In the genomic region with DNA sequence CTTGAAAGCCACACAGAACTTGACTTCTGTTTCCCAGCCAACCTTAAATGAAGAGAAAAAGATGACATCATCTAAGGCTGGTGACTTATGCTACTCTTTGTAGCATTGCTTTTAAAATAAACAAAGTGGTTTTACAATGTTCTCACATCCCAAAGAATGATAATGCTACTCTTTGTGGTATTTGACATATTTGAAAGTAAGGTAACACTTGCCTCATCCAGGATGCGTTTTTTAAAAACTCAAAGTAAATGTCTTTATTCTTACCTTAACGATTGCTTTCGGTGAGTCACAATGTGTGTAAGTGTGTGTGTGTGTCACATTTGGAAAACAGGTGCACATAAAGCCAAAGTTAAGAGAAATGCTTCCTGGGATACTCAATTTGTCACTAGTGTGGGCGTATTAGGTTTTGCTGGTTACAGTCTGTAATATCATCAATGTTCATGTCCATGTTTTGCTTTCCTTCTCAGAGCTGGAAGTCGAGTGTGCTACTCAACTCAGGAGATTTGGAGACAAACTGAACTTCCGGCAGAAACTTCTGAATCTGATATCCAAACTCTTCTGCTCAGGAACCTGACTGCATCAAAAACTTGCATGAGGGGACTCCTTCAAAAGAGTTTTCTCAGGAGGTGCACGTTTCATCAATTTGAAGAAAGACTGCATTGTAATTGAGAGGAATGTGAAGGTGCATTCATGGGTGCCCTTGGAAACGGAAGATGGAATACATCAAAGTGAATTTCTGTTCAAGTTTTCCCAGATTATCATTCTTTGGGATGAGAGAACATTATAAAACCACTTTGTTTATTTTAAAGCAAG, we compare ENCODE assay signal across 9 cellular contexts. TPM values are rescaled to one million over a fixed set of nuclear protein-coding genes. Genes with fewer than 3 reads are reported as not detected.
DNase-seq lines count a peak whose midpoint lies in the region; ATAC-seq, FAIRE-seq and TF ChIP-seq lines count a peak whose summit lies in the region.
"Had no signal": no experiment of that assay in that cellular context is flagged by ENCODE, and none has a peak within 500 bp of the region (broad histone marks: within the 10 kb centered on the region; RNA-seq: fewer than 3 reads in every experiment).

No MANE protein-coding gene starts in this region.

- intact Hi-C loops in Caco-2 (cut with micrococcal nuclease; ENCODE audit: unreplicated experiment): no loop called here

- whole genome bisulfite sequencing in H9 (ENCODE audit: extremely low coverage, insufficient read length, low lambda C conversion rate): no CpG with 5 or more reads among the region's 8 CpGs
- 81 to 87% methylated on average over 8 of the region's 8 CpGs for WGBS in upper lobe of left lung, 2 donors
- WGBS in small intestine, 3 donors: 60 to 65% (median 60%) methylated on average over 8 of the region's 8 CpGs

- peaks cover 18% of the 10 kb centered on the region; the same call in 1 of the 2 replicates for H3K79me2 ChIP-seq in H9 (ENCODE audit: insufficient read depth, low read length)

- DNase-seq in CD4-positive, CD25-positive, alpha-beta regulatory T cell: peak in 2 of 3 donors; percentile 25 to 50
- no peak for DNase-seq in H9
- no peak for DNase-seq in activated CD8-positive, alpha-beta T cell treated with anti-CD3 and anti-CD28 coated beads, Interleukin-2, amount 10 ng/mL, durations not matched to agents 7 days and 5 days
- no peak for DNase-seq in NCI-H82 treated with DMSO at 0.1 percent for 48 hours (lab: John Stamatoyannopoulos, UW; ENCODE audit: unreplicated experiment)
- no peak for DNase-seq in upper lobe of left lung
- no peak for DNase-seq in small intestine
- no peak for DNase-seq in Caco-2
- DNase-seq: NCI-H187 had no signal

- no peak overlapping the region for H2BK12ac ChIP-seq in H9 (ENCODE audit: insufficient read length, low read depth, low read length)

- no peak for FAIRE-seq in small intestine (lab: Jason Lieb, UNC)

- CTCF ChIA-PET in activated CD8-positive, alpha-beta T cell treated with anti-CD3 and anti-CD28 coated beads, Interleukin-2, amount 10 ng/mL, durations not matched to agents 7 days and 5 days (lab: Charles Lee): interaction anchor here (2.3 kb wide), 1 partner anchor 15 kb away, joined by 9 read pairs; no protein-coding TSS in a partner anchor
- CTCF ChIA-PET in Caco-2 (lab: Charles Lee): no interaction called here

- H4K20me1 ChIP-seq in H9 (ENCODE audit: control insufficient read depth, insufficient read depth, insufficient read length): no peaks in the 10 kb centered on the region

- H3K27me3 Mint-ChIP-seq in CD4-positive, CD25-positive, alpha-beta regulatory T cell: peaks cover 4% of the 10 kb centered on the region
- H3K27me3 Mint-ChIP-seq in H9 (ENCODE audit: low read depth) (no peaks in the 10 kb centered on the region), Caco-2 (ENCODE audit: insufficient read depth, unreplicated experiment) (no peaks in the 10 kb centered on the region)
- no peaks in the 10 kb centered on the region for H3K27me3 Mint-ChIP-seq in activated CD8-positive, alpha-beta T cell treated with anti-CD3 and anti-CD28 coated beads, Interleukin-2, amount 10 ng/mL, durations not matched to agents 7 days and 5 days (ENCODE audit: low read depth)

- H3K14ac ChIP-seq in H9 (ENCODE audit: insufficient read depth, low read length): no peak overlapping the region

- no TSS peak for BruUV-seq in Caco-2 (replicated peaks; lab: Mats Ljungman, UMichigan)

- TF ChIP-seq CTCF in H9 (conservative IDR thresholded peaks at IDR 0.05): no peak
- TF ChIP-seq CTCF in upper lobe of left lung (IDR thresholded peaks at IDR 0.05): no peak
- no peak for TF ChIP-seq CTCF in Caco-2 (IDR thresholded peaks at IDR 0.05; ENCODE audit: insufficient read depth in 1 of 2, low read depth in 1 of 2, low read length in 1 of 2, severe bottlenecking in 1 of 2, unreplicated experiment in 1 of 2)

- no peak overlapping the region for H4K8ac ChIP-seq in H9 (replicated peaks; ENCODE audit: insufficient read length, low read depth, low read length)

- no peak overlapping the region for H3K56ac ChIP-seq in H9 (ENCODE audit: insufficient read length, low read depth, low read length)

- no peak overlapping the region for H3K18ac ChIP-seq in H9 (ENCODE audit: insufficient read length, low read depth, low read length)

- peak overlapping the region; percentile 100 for H3K4me3 ChIP-seq in CD4-positive, CD25-positive, alpha-beta regulatory T cell (ENCODE audit: low read depth, low read length)
- H3K4me3 ChIP-seq in iPS-18c (ENCODE audit: insufficient read depth, low read depth, low read length) (peak overlapping the region; percentile 5; the same call in 1 of the 2 replicates), upper lobe of left lung (no peak overlapping the region), small intestine (ENCODE audit: low read depth in 1 of 2, low read length in 2 of 2) (no peak overlapping the region), Caco-2 (ENCODE audit: low read depth, low read length) (no peak overlapping the region)

- peaks cover 44 to 73% (median 58%) of the 10 kb centered on the region in 4 donors for H3K4me1 Mint-ChIP-seq in CD4-positive, CD25-positive, alpha-beta regulatory T cell
- H3K4me1 Mint-ChIP-seq in H9: peaks cover 58 to 62% of the 10 kb centered on the region in 2 experiments
- peaks cover 65% of the 10 kb centered on the region for H3K4me1 Mint-ChIP-seq in activated CD8-positive, alpha-beta T cell treated with anti-CD3 and anti-CD28 coated beads, Interleukin-2, amount 10 ng/mL, durations not matched to agents 7 days and 5 days (ENCODE audit: low read depth)
- H3K4me1 Mint-ChIP-seq in Caco-2 (ENCODE audit: low read depth, unreplicated experiment): no peaks in the 10 kb centered on the region

- H3T11ph ChIP-seq in H9 (ENCODE audit: low read length): no peak overlapping the region

- no peak for ATAC-seq in CD4-positive, CD25-positive, alpha-beta regulatory T cell (ENCODE audit: low read depth in 2 of 2)
- ATAC-seq in activated CD8-positive, alpha-beta T cell treated with anti-CD3 and anti-CD28 coated beads, Interleukin-2, amount 10 ng/mL, durations not matched to agents 7 days and 5 days: no peak
- ATAC-seq in upper lobe of left lung (ENCODE audit: low FRiP score in 2 of 2): no peak

- peak overlapping the region; percentile 81 for H3K9ac ChIP-seq in H9 (ENCODE audit: extremely low read depth, insufficient read length, low read length)

- peaks cover 15% of the 10 kb centered on the region for H3K23me2 ChIP-seq in H9 (ENCODE audit: insufficient read length, low read depth, low read length, poor library complexity, severe bottlenecking)

- no peak overlapping the region for H2BK15ac ChIP-seq in H9 (ENCODE audit: low read depth, low read length)

- H2BK120ac ChIP-seq in H9 (ENCODE audit: low read depth, low read length, poor library complexity, severe bottlenecking): no peak overlapping the region

- no peaks in the 10 kb centered on the region for H3K9me3 ChIP-seq in CD4-positive, CD25-positive, alpha-beta regulatory T cell (ENCODE audit: control insufficient read depth in 2 of 2, low read length in 2 of 2)
- no peaks in the 10 kb centered on the region for H3K9me3 ChIP-seq in H9 (ENCODE audit: control insufficient read depth, low read depth, low read length)
- no peaks in the 10 kb centered on the region for H3K9me3 ChIP-seq in iPS-18c (ENCODE audit: control insufficient read depth, insufficient read depth, low read length)
- no peaks in the 10 kb centered on the region for H3K9me3 ChIP-seq in upper lobe of left lung
- H3K9me3 ChIP-seq in small intestine (ENCODE audit: control insufficient read depth, low read depth): no peaks in the 10 kb centered on the region
- no peaks in the 10 kb centered on the region for H3K9me3 ChIP-seq in Caco-2

- peaks cover 70% of the 10 kb centered on the region for H3K4me1 ChIP-seq in CD4-positive, CD25-positive, alpha-beta regulatory T cell (ENCODE audit: control insufficient read depth, insufficient read depth, low read length, poor library complexity, severe bottlenecking)
- H3K4me1 ChIP-seq in H9 (ENCODE audit: insufficient read depth, low read length) (peaks cover 6% of the 10 kb centered on the region), upper lobe of left lung (peaks cover 16 to 46% (median 19%) of the 10 kb centered on the region in 4 donors), small intestine (ENCODE audit: control insufficient read depth in 2 of 2, insufficient read depth in 1 of 2, low read depth in 1 of 2, low read length in 1 of 2) (peaks cover 0 to 2% of the 10 kb centered on the region in 2 donors), Caco-2 (no peaks in the 10 kb centered on the region)

- POLR2A ChIA-PET in activated CD8-positive, alpha-beta T cell treated with anti-CD3 and anti-CD28 coated beads, Interleukin-2, amount 10 ng/mL, durations not matched to agents 7 days and 5 days (lab: Charles Lee): interaction anchor here (0.6 kb wide), 1 partner anchor 21 kb away, joined by 3 read pairs; no protein-coding TSS in a partner anchor
- POLR2A ChIA-PET in Caco-2 (lab: Charles Lee): no interaction called here

- peak overlapping the region; percentile 83 for H3K4me2 ChIP-seq in H9 (ENCODE audit: insufficient read depth, insufficient read length, low read length)

- H3K23ac ChIP-seq in H9 (ENCODE audit: insufficient read length, low read depth, low read length): no peak overlapping the region

- H4K5ac ChIP-seq in H9 (ENCODE audit: insufficient read length, low read depth, low read length): no peak overlapping the region

- H3K36me3 Mint-ChIP-seq in CD4-positive, CD25-positive, alpha-beta regulatory T cell: peaks cover 8% of the 10 kb centered on the region
- H3K36me3 Mint-ChIP-seq in H9 (ENCODE audit: insufficient read depth in 1 of 3, low read depth in 3 of 3) (peaks cover 31 to 39% (median 35%) of the 10 kb centered on the region in 3 experiments), Caco-2 (ENCODE audit: insufficient read depth, unreplicated experiment) (no peaks in the 10 kb centered on the region)
- H3K36me3 Mint-ChIP-seq in activated CD8-positive, alpha-beta T cell treated with anti-CD3 and anti-CD28 coated beads, Interleukin-2, amount 10 ng/mL, durations not matched to agents 7 days and 5 days (ENCODE audit: low read depth): peaks cover 44% of the 10 kb centered on the region

- no peaks in the 10 kb centered on the region for H3K27me3 ChIP-seq in CD4-positive, CD25-positive, alpha-beta regulatory T cell (ENCODE audit: control insufficient read depth, insufficient read depth, low read length)
- no peaks in the 10 kb centered on the region for H3K27me3 ChIP-seq in H9 (ENCODE audit: insufficient read depth, low read length)
- H3K27me3 ChIP-seq in upper lobe of left lung: no peaks in the 10 kb centered on the region
- H3K27me3 ChIP-seq in small intestine (ENCODE audit: control insufficient read depth in 2 of 2, insufficient read depth in 2 of 2, low read length in 2 of 2): no peaks in the 10 kb centered on the region
- H3K27me3 ChIP-seq in Caco-2 (replicated peaks; ENCODE audit: control insufficient read depth, insufficient read depth, low read length): no peaks in the 10 kb centered on the region; the same call in 1 of the 2 replicates

- peaks cover 0 to 2% (median 0%) of the 10 kb centered on the region in 7 donors for H3K9me3 Mint-ChIP-seq in CD4-positive, CD25-positive, alpha-beta regulatory T cell
- no peaks in the 10 kb centered on the region; a peak in 1 of 5 replicates for H3K9me3 Mint-ChIP-seq in H9
- no peaks in the 10 kb centered on the region for H3K9me3 Mint-ChIP-seq in activated CD8-positive, alpha-beta T cell treated with anti-CD3 and anti-CD28 coated beads, Interleukin-2, amount 10 ng/mL, durations not matched to agents 7 days and 5 days (ENCODE audit: insufficient read depth)
- H3K9me3 Mint-ChIP-seq in Caco-2 (ENCODE audit: unreplicated experiment): no peaks in the 10 kb centered on the region

- no peak overlapping the region for H2AK5ac ChIP-seq in H9 (ENCODE audit: insufficient read length, low read length)

- H3K36me3 ChIP-seq in CD4-positive, CD25-positive, alpha-beta regulatory T cell (ENCODE audit: control insufficient read depth, insufficient read depth, low read length): no peaks in the 10 kb centered on the region
- peaks cover 0 to 5% (median 0%) of the 10 kb centered on the region in 4 donors for H3K36me3 ChIP-seq in upper lobe of left lung
- no peaks in the 10 kb centered on the region for H3K36me3 ChIP-seq in small intestine (ENCODE audit: control insufficient read depth in 2 of 2, insufficient read depth in 2 of 2, low read length in 2 of 2)
- no peaks in the 10 kb centered on the region for H3K36me3 ChIP-seq in Caco-2 (ENCODE audit: control insufficient read depth, insufficient read depth, low read length)

- TF ChIP-seq EP300 in upper lobe of left lung (IDR thresholded peaks at IDR 0.05): no peak

- H2BK20ac ChIP-seq in H9 (ENCODE audit: low read depth, low read length, poor library complexity, severe bottlenecking): no peak overlapping the region

- peak overlapping the region; percentile 78 to 99 (median 98) for H3K4me3 Mint-ChIP-seq in CD4-positive, CD25-positive, alpha-beta regulatory T cell
- H3K4me3 Mint-ChIP-seq in H9 (peak overlapping the region; percentile 93 to 94), Caco-2 (ENCODE audit: unreplicated experiment) (no peak overlapping the region)
- H3K4me3 Mint-ChIP-seq in activated CD8-positive, alpha-beta T cell treated with anti-CD3 and anti-CD28 coated beads, Interleukin-2, amount 10 ng/mL, durations not matched to agents 7 days and 5 days: peak overlapping the region; percentile 95

- no peak overlapping the region for H3K4ac ChIP-seq in H9 (ENCODE audit: low read depth, low read length)

- peak overlapping the region; percentile 83 to 99 (median 86) for H3K27ac Mint-ChIP-seq in CD4-positive, CD25-positive, alpha-beta regulatory T cell
- H3K27ac Mint-ChIP-seq in H9: peak overlapping the region in 2 of 3 experiments; percentile 45 to 88; a peak in 3 of 7 replicates
- peak overlapping the region; percentile 36 for H3K27ac Mint-ChIP-seq in activated CD8-positive, alpha-beta T cell treated with anti-CD3 and anti-CD28 coated beads, Interleukin-2, amount 10 ng/mL, durations not matched to agents 7 days and 5 days
- H3K27ac Mint-ChIP-seq in Caco-2 (ENCODE audit: unreplicated experiment): no peak overlapping the region

- H2BK5ac ChIP-seq in H9 (ENCODE audit: insufficient read length, low read length): no peak overlapping the region

- no peaks in the 10 kb centered on the region for H3K79me1 ChIP-seq in H9 (ENCODE audit: insufficient read depth, low read depth, low read length, poor library complexity, severe bottlenecking)

- no peak overlapping the region for H2AFZ ChIP-seq in H9 (ENCODE audit: low read length)

- H4K91ac ChIP-seq in H9 (ENCODE audit: insufficient read length, low read depth, low read length): no peak overlapping the region

- TF ChIP-seq POLR2A in upper lobe of left lung (IDR thresholded peaks at IDR 0.05): no peak

- peak overlapping the region; percentile 95 for H3K27ac ChIP-seq in CD4-positive, CD25-positive, alpha-beta regulatory T cell (ENCODE audit: insufficient read depth, low read length, poor library complexity, severe bottlenecking)
- H3K27ac ChIP-seq in H9 (ENCODE audit: insufficient read length, low read depth, low read length): peak overlapping the region; percentile 36
- no peak overlapping the region for H3K27ac ChIP-seq in upper lobe of left lung
- no peak overlapping the region for H3K27ac ChIP-seq in small intestine (ENCODE audit: low read depth in 1 of 2, low read length in 1 of 2)

RNA-seq across cellular contexts. Expression of a gene that starts 2.6 kb away (rescaled TPM):
- 326 TPM for total RNA-seq in CD4-positive, CD25-positive, alpha-beta regulatory T cell
- 10 to 100 TPM; 23.3 to 84.5 (median 52.6) TPM for polyA plus RNA-seq in CD4-positive, CD25-positive, alpha-beta regulatory T cell
- total RNA-seq in H9 (2021) (149 and 152 TPM in 2 replicates), upper lobe of left lung (1 to 10 TPM in 4 of 6 donors, under 1 TPM in 1, not detected in 1; 0.67 to 5.5 (median 4.4) TPM), Caco-2 (2022) (2.3 and 2.4 TPM in 2 replicates)
- total RNA-seq in activated CD8-positive, alpha-beta T cell treated with anti-CD3 and anti-CD28 coated beads, Interleukin-2, amount 10 ng/mL, durations not matched to agents 7 days and 5 days: 10 to 100 TPM; 26.4 to 30.5 TPM
- polyA plus RNA-seq in small intestine: 1 to 10 TPM; 1.4 to 7.5 (median 1.8) TPM

Comparison
In these comparisons a context has a peak if more than half of its experiments do, and no peak if none do; other contexts are left out.
1. DNase-seq: peak in CD4-positive, CD25-positive, alpha-beta regulatory T cell (2 of 3); none in H9 (single experiment), activated CD8-positive, alpha-beta T cell treated with anti-CD3 and anti-CD28 coated beads, Interleukin-2, amount 10 ng/mL, durations not matched to agents 7 days and 5 days (single experiment), NCI-H82 treated with DMSO at 0.1 percent for 48 hours (single experiment), upper lobe of left lung (0 of 2), small intestine (single experiment) and Caco-2 (0 of 2).
2. H3K27ac ChIP-seq: peak in CD4-positive, CD25-positive, alpha-beta regulatory T cell (single experiment) and H9 (single experiment); none in upper lobe of left lung (0 of 4) and small intestine (0 of 2).
3. H3K4me3 ChIP-seq: peak in CD4-positive, CD25-positive, alpha-beta regulatory T cell (single experiment) and iPS-18c (single experiment); none in upper lobe of left lung (0 of 4), small intestine (0 of 2) and Caco-2 (single experiment).